Comparison of ENCODE assay signal across 8 cellular contexts in the genomic region with DNA sequence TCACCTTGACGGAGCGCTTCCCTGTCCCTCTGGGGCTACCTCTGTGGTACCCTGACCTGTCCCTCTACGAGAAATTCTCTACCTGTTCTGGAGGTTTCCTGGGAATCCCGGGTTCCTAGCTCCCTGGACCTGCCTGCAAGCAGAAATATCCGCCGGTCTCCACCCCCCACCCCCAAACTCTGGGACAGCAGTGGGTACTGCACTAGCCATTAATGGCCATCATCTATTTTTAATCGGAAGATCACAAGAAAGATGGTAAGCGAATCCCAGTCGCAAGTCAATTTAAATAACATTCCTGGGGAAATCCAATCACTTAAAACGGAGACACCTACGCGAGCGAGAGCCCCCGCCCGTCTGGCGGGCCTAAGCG. TPM values are rescaled to one million over a fixed set of nuclear protein-coding genes. Genes with fewer than 3 reads are reported as not detected.
DNase-seq lines count a peak whose midpoint lies in the region; ATAC-seq and TF ChIP-seq lines count a peak whose summit lies in the region.

No MANE protein-coding gene starts in this region.

- no peak for DNase-seq in GM12864 (ENCODE audit: low read depth)
- DNase-seq in fibroblast of villous mesenchyme (ENCODE audit: low read depth), result no peak
- no peak for DNase-seq in gastrocnemius medialis
- DNase-seq in HUDEP-2 (lab: John Stamatoyannopoulos, UW; ENCODE audit: unreplicated experiment in 76 of 76), result no peak
- DNase-seq in activated CD4-positive, alpha-beta T cell treated with anti-CD3 and anti-CD28 coated beads, Interleukin-2, amount 50 U/mL, for 1 hour, result no peak

- TF ChIP-seq CTCF in GM12864 (IDR thresholded peaks at IDR 0.05; ENCODE audit: low read depth, low read length, missing control alignments), result no peak
- no peak for TF ChIP-seq CTCF in SU-DHL-6 (IDR thresholded peaks at IDR 0.05; ENCODE audit: insufficient read depth, low read length, poor library complexity, severe bottlenecking)
- no peak for TF ChIP-seq CTCF in fibroblast of villous mesenchyme (IDR thresholded peaks at IDR 0.05; ENCODE audit: insufficient read depth, low read depth, low read length)
- TF ChIP-seq CTCF in gastrocnemius medialis (IDR thresholded peaks at IDR 0.05 in 4 of 5, conservative IDR thresholded peaks at IDR 0.05 in 1 of 5), result no peak

- intact Hi-C loops in gastrocnemius medialis (cut with DNase I; ENCODE audit: low total_unique reads), result no loop called here

- H3K9me2 ChIP-seq in SU-DHL-6 (replicated peaks; ENCODE audit: insufficient read depth, low read length), result no peaks in the 10 kb centered on the region

- H3K27me3 ChIP-seq in SU-DHL-6 (ENCODE audit: low read length), result no peaks in the 10 kb centered on the region
- peaks cover 30 to 52% (median 51%) of the 10 kb centered on the region in 3 donors for H3K27me3 ChIP-seq in gastrocnemius medialis

- no peaks in the 10 kb centered on the region for H3K79me2 ChIP-seq in SU-DHL-6 (ENCODE audit: insufficient read depth, low read length)

- peak overlapping the region; percentile 60 for H3K4me3 ChIP-seq in GM12864 (ENCODE audit: low read depth, low read length)
- H3K4me3 ChIP-seq in SU-DHL-6 (ENCODE audit: insufficient read depth, low read length, poor library complexity, severe bottlenecking), result no peak overlapping the region
- H3K4me3 ChIP-seq in fibroblast of villous mesenchyme (ENCODE audit: low read depth, low read length), result peak overlapping the region; percentile 53
- peak overlapping the region; percentile 20 to 66 (median 50) for H3K4me3 ChIP-seq in gastrocnemius medialis

- H3K9ac ChIP-seq in SU-DHL-6 (ENCODE audit: low read length), result peak overlapping the region; percentile 44

- peak overlapping the region; percentile 46 for H3K4me2 ChIP-seq in SU-DHL-6 (ENCODE audit: low read depth, low read length, poor library complexity, severe bottlenecking)

- in situ Hi-C loops in gastrocnemius medialis (cut with MboI; ENCODE audit: low sequenced_read_pairs in 4 of 4), result no loop called here

- no peak for ATAC-seq in gastrocnemius medialis
- ATAC-seq in GM19395 (IDR thresholded peaks at IDR 0.05; ENCODE audit: unreplicated experiment), result no peak
- ATAC-seq in HG03460 (IDR thresholded peaks at IDR 0.05; ENCODE audit: unreplicated experiment), result no peak

- peak overlapping the region; percentile 74 for H2AFZ ChIP-seq in SU-DHL-6 (ENCODE audit: low read depth, low read length, severe bottlenecking)

- H3F3A ChIP-seq in SU-DHL-6 (ENCODE audit: insufficient read depth), result no peaks in the 10 kb centered on the region; the same call in 1 of the 2 replicates

- no peaks in the 10 kb centered on the region for H3K36me3 ChIP-seq in SU-DHL-6 (ENCODE audit: low read length)
- no peaks in the 10 kb centered on the region for H3K36me3 ChIP-seq in gastrocnemius medialis

- peaks cover 0 to 19% of the 10 kb centered on the region in 2 donors for H3K4me1 ChIP-seq in gastrocnemius medialis

- H4K20me1 ChIP-seq in SU-DHL-6 (ENCODE audit: low read depth, low read length), result no peaks in the 10 kb centered on the region

- TF ChIP-seq POLR2A in gastrocnemius medialis (IDR thresholded peaks at IDR 0.05), result no peak

- no peaks in the 10 kb centered on the region for H3K9me3 ChIP-seq in SU-DHL-6 (ENCODE audit: insufficient read depth, low read length)
- no peaks in the 10 kb centered on the region for H3K9me3 ChIP-seq in gastrocnemius medialis

- H3K27ac ChIP-seq in SU-DHL-6 (ENCODE audit: low read depth, low read length), result no peak overlapping the region
- no peak overlapping the region for H3K27ac ChIP-seq in gastrocnemius medialis

RNA-seq across cellular contexts. Expression of a gene that starts 0.4 kb away (rescaled TPM):
- 0.86 and 3.2 TPM in 2 replicates for total RNA-seq in fibroblast of villous mesenchyme
- total RNA-seq in gastrocnemius medialis, result under 1 TPM in 1 of 4 donors, not detected in 3; 0.10 TPM
